9 cellular contexts compared by ENCODE assay signal in genomic region chr9:75147638-75148037, GRCh38. TPM values are rescaled to one million over a fixed set of nuclear protein-coding genes. Genes with fewer than 3 reads are reported as not detected.
DNase-seq lines count a peak whose midpoint lies in the region; ATAC-seq, FAIRE-seq and TF ChIP-seq lines count a peak whose summit lies in the region.
"Had no signal": no experiment of that assay in that cellular context is flagged by ENCODE, and none has a peak within 500 bp of the region (broad histone marks: within the 10 kb centered on the region; RNA-seq: fewer than 3 reads in every experiment).

No MANE protein-coding gene starts in this region.

- H3K4me3 Mint-ChIP-seq in activated naive CD4-positive, alpha-beta T cell treated with anti-CD3 and anti-CD28 coated beads, Interleukin-2, amount 10 ng/mL, durations not matched to agents 7 days and 5 days: peak overlapping the region; percentile 66

- H3K27me3 ChIP-seq in GM12878 (replicated peaks in 1 of 2; ENCODE audit: control insufficient read depth in 2 of 2, insufficient read depth in 2 of 2, low read length in 1 of 2) (no peaks in the 10 kb centered on the region), stomach (no peaks in the 10 kb centered on the region), PC-3 (ENCODE audit: low read length) (no peaks in the 10 kb centered on the region)
- H3K27me3 ChIP-seq: gastrocnemius medialis had no signal

- CTCF ChIA-PET in activated naive CD4-positive, alpha-beta T cell treated with anti-CD3 and anti-CD28 coated beads, Interleukin-2, amount 10 ng/mL, durations not matched to agents 7 days and 5 days (lab: Charles Lee): interaction anchor here (0.7 to 2.1 kb wide), 2 partner anchors 37 to 76 kb away, joined by 3 to 7 read pairs; no protein-coding TSS in a partner anchor
- CTCF ChIA-PET in GM12878 (lab: Yijun Ruan, JAX) (interaction anchor here (1.0 kb wide), 1 partner anchor 22 kb away, joined by 3 read pairs; no protein-coding TSS in a partner anchor), PC-3 (lab: Charles Lee) (no interaction called here)

- POLR2A ChIA-PET in GM12878 (lab: Charles Lee) (no interaction called here), PC-3 (lab: Charles Lee; ENCODE audit: unreplicated experiment) (no interaction called here)

- in situ Hi-C loops in GM12878 (cut with MboI): no loop called here

- peak; percentile 58 for ATAC-seq in GM12878
- no peak for ATAC-seq in PC-3
- no peak for ATAC-seq in HG02973 (IDR thresholded peaks at IDR 0.05; ENCODE audit: unreplicated experiment)
- ATAC-seq: gastrocnemius medialis had no signal

- H3K36me3 Mint-ChIP-seq in activated naive CD4-positive, alpha-beta T cell treated with anti-CD3 and anti-CD28 coated beads, Interleukin-2, amount 10 ng/mL, durations not matched to agents 7 days and 5 days: peaks cover 71% of the 10 kb centered on the region

- H3K36me3 ChIP-seq in GM12878 (ENCODE audit: control insufficient read depth in 2 of 2, insufficient read depth in 2 of 2, low read length in 1 of 2) (peaks cover 4 to 30% of the 10 kb centered on the region in 2 experiments), stomach (peaks cover 7 to 70% (median 64%) of the 10 kb centered on the region in 4 donors), PC-3 (ENCODE audit: low read depth, low read length) (no peaks in the 10 kb centered on the region; the same call in 1 of the 2 replicates)

- no peaks in the 10 kb centered on the region; the same call in 2 of the 3 replicates for H3K9me3 ChIP-seq in GM12878 (replicated peaks; ENCODE audit: control insufficient read depth, insufficient read depth, low read length)
- H3K9me3 ChIP-seq in stomach: peaks cover 0 to 9% (median 0%) of the 10 kb centered on the region in 4 donors
- no peaks in the 10 kb centered on the region for H3K9me3 ChIP-seq in PC-3 (ENCODE audit: low read length)
- H3K9me3 ChIP-seq: gastrocnemius medialis had no signal

- H3K9me2 ChIP-seq in PC-3 (replicated peaks; ENCODE audit: low read length): no peaks in the 10 kb centered on the region

- H3K79me2 ChIP-seq in GM12878 (ENCODE audit: control insufficient read depth, insufficient read depth, low read length) (no peaks in the 10 kb centered on the region), PC-3 (ENCODE audit: low read length) (no peaks in the 10 kb centered on the region)

- H3K4me1 Mint-ChIP-seq in activated naive CD4-positive, alpha-beta T cell treated with anti-CD3 and anti-CD28 coated beads, Interleukin-2, amount 10 ng/mL, durations not matched to agents 7 days and 5 days: peaks cover 79% of the 10 kb centered on the region

- H4K20me1 ChIP-seq in GM12878 (ENCODE audit: control insufficient read depth, insufficient read depth) (no peaks in the 10 kb centered on the region), PC-3 (ENCODE audit: low read length) (no peaks in the 10 kb centered on the region)

- no peak for TF ChIP-seq EP300 in GM12878 (IDR thresholded peaks at IDR 0.05; ENCODE audit: borderline replicate concordance in 1 of 2, control insufficient read depth in 1 of 2, low read depth in 2 of 2, low read length in 2 of 2)
- no peak for TF ChIP-seq EP300 in stomach (IDR thresholded peaks at IDR 0.05)

- intact Hi-C loops in GM12878 (cut with micrococcal nuclease; ENCODE audit: unreplicated experiment): no loop called here
- intact Hi-C loops in stomach (cut with DNase I; ENCODE audit: low total_unique reads): no loop called here
- intact Hi-C loops in PC-3 (cut with micrococcal nuclease): no loop called here

- H3K4me1 ChIP-seq in GM12878 (ENCODE audit: control insufficient read depth, insufficient read depth, low read length) (peaks cover 9% of the 10 kb centered on the region; the same call in 1 of the 2 replicates), stomach (peaks cover 0 to 50% (median 3%) of the 10 kb centered on the region in 4 donors), PC-3 (ENCODE audit: insufficient read depth, low read length) (no peaks in the 10 kb centered on the region)
- H3K4me1 ChIP-seq: gastrocnemius medialis had no signal

- no peak for DNase-seq in activated naive CD4-positive, alpha-beta T cell treated with anti-CD3 and anti-CD28 coated beads, Interleukin-2, amount 10 ng/mL, durations not matched to agents 7 days and 5 days
- no peak for DNase-seq in activated naive CD4-positive, alpha-beta T cell treated with anti-CD3 and anti-CD28 coated beads, Interleukin-2, amount 50 U/mL, for 16 hours
- DNase-seq in HT1080 (ENCODE audit: low read depth) (peak; percentile 73), GM12878 (ENCODE audit: low read depth, low spot score) (peak; percentile 4), stomach (no peak), PC-3 (no peak)
- no peak for DNase-seq in stimulated activated CD4-positive, alpha-beta T cell treated with anti-CD3 and anti-CD28 coated beads, Interleukin-15, amount 100 ng/mL, for 24 hours
- DNase-seq: gastrocnemius medialis had no signal

- TF ChIP-seq CTCF in GM12878 (IDR thresholded peaks at IDR 0.05 in 2 of 3, conservative IDR thresholded peaks at IDR 0.05 in 1 of 3; ENCODE audit: control insufficient read depth in 2 of 3, extremely low read depth in 1 of 3, insufficient read depth in 1 of 3, low read depth in 3 of 3, low read length in 3 of 3) (no peak), stomach (IDR thresholded peaks at IDR 0.05) (no peak), PC-3 (conservative IDR thresholded peaks at IDR 0.05; ENCODE audit: low read depth, low read length) (no peak)

- FAIRE-seq in GM12878 (lab: Jason Lieb, UNC): no peak

- no TSS peak for BruUV-seq in GM12878 (replicated peaks; lab: Mats Ljungman, UMichigan)
- BruUV-seq in PC-3 (replicated peaks; lab: Mats Ljungman, UMichigan): no TSS peak

- TF ChIP-seq POLR2A in GM12878 (IDR thresholded peaks at IDR 0.05; ENCODE audit: low read depth, low read length) (no peak), stomach (IDR thresholded peaks at IDR 0.05) (no peak)

- H3K4me3 ChIP-seq in GM12878 (no peak overlapping the region), stomach (no peak overlapping the region), PC-3 (ENCODE audit: low read length) (no peak overlapping the region)
- H3K4me3 ChIP-seq: gastrocnemius medialis had no signal

- SMC1A ChIA-PET in GM12878 (lab: Charles Lee; ENCODE audit: uncharacterized antibody, unreplicated experiment): no interaction called here

- no peaks in the 10 kb centered on the region for H3K27me3 Mint-ChIP-seq in activated naive CD4-positive, alpha-beta T cell treated with anti-CD3 and anti-CD28 coated beads, Interleukin-2, amount 10 ng/mL, durations not matched to agents 7 days and 5 days

- peak overlapping the region; percentile 98 for H3K27ac Mint-ChIP-seq in activated naive CD4-positive, alpha-beta T cell treated with anti-CD3 and anti-CD28 coated beads, Interleukin-2, amount 10 ng/mL, durations not matched to agents 7 days and 5 days

- no peaks in the 10 kb centered on the region for H3F3A ChIP-seq in PC-3 (ENCODE audit: low read length, unreplicated experiment)

- H3K9ac ChIP-seq in GM12878 (ENCODE audit: control insufficient read depth, insufficient read depth, low read length) (no peak overlapping the region), PC-3 (ENCODE audit: low read length) (no peak overlapping the region)

- no peak for TF ChIP-seq RAD21 in GM12878 (IDR thresholded peaks at IDR 0.05; ENCODE audit: insufficient read depth, low read depth, low read length)

- H3K27ac ChIP-seq in GM12878 (ENCODE audit: control insufficient read depth, insufficient read depth) (peak overlapping the region; percentile 31; the same call in 1 of the 2 replicates), stomach (peak overlapping the region in 4 of 5 donors; percentile 3 to 54 (median 24)), PC-3 (ENCODE audit: low read length) (no peak overlapping the region)
- H3K27ac ChIP-seq: gastrocnemius medialis had no signal

- H2AFZ ChIP-seq in GM12878 (ENCODE audit: control insufficient read depth, low read depth, low read length) (no peak overlapping the region; the same call in 1 of the 2 replicates), PC-3 (ENCODE audit: low read length) (no peak overlapping the region)

- 15% methylated on average over 4 of the region's 4 CpGs for WGBS in GM12878 (ENCODE audit: insufficient coverage, insufficient replicate concordance, low lambda C conversion rate, missing lambda C conversion rate)
- 55 to 72% (median 69%) methylated on average over 4 of the region's 4 CpGs for WGBS in stomach, 5 donors

- H3K4me2 ChIP-seq in GM12878 (ENCODE audit: control insufficient read depth, insufficient read depth) (0 out of 2 replicates have a peak overlapping the region, but pooled peaks have one; percentile 55), PC-3 (ENCODE audit: low read length) (no peak overlapping the region)

- H3K9me3 Mint-ChIP-seq in activated naive CD4-positive, alpha-beta T cell treated with anti-CD3 and anti-CD28 coated beads, Interleukin-2, amount 10 ng/mL, durations not matched to agents 7 days and 5 days: peaks cover 23% of the 10 kb centered on the region

- RAD21 ChIA-PET in GM12878 (lab: Charles Lee; ENCODE audit: unreplicated experiment): no interaction called here

RNA-seq across cellular contexts. Expression of gene OSTF1, which starts 59.3 kb away (rescaled TPM):
- total RNA-seq in HT1080 (2014; rRNA removed; shearing (Covaris generic)): 24.3 and 28.2 TPM in 2 replicates
- 21.6 and 23.0 TPM in 2 replicates for polyA plus RNA-seq in HT1080 (2015; cell fraction: cytosol; rRNA removed)
- polyA plus RNA-seq in HT1080 (2015; cell fraction: nucleus; rRNA removed): 10.7 and 12.4 TPM in 2 replicates
- 6.7 and 7.6 TPM in 2 replicates for total RNA-seq in GM12878 (2013; cell fraction: nucleolus; rRNA removed)
- total RNA-seq in GM12878 (2014; rRNA removed): 45.4 and 46.6 TPM in 2 replicates
- 57.6 and 58.6 TPM in 2 replicates for total RNA-seq in GM12878 (2014; rRNA removed; fragmentation: Illumina TruSeq; extraction: Trizol)
- total RNA-seq in GM12878 (2021): 52.4 and 53.9 TPM in 2 replicates
- polyA plus RNA-seq in GM12878 (2011; ENCODE audit: low read depth): 47.6 TPM
- 38.8 and 54.9 TPM in 2 replicates for polyA plus RNA-seq in GM12878 (2011; rRNA removed)
- 19.5 and 20.1 TPM in 2 replicates for polyA plus RNA-seq in GM12878 (2011; cell fraction: cytosol; rRNA removed)
- 18.1 and 20.2 TPM in 2 replicates for polyA plus RNA-seq in GM12878 (2011; cell fraction: nucleus; rRNA removed)
- polyA plus RNA-seq in GM12878 (2012): 40.9 and 44.5 TPM in 2 replicates
- 48.4 and 61.6 TPM in 2 replicates for polyA plus RNA-seq in GM12878 (2014; fragmentation: Illumina TruSeq; extraction: Trizol)
- 10 to 100 TPM; 36.2 to 45.3 TPM for polyA plus RNA-seq in GM12878 (2014; fragmentation: Nextera tagmentation; extraction: Ambion mirVana)
- polyA plus RNA-seq in GM12878 (2014; rRNA removed): 34.1 and 37.9 TPM in 2 replicates
- 10 to 100 TPM; 79.1 to 82.4 TPM for polyA plus RNA-seq in GM12878 (2016; fragmentation: Nextera tagmentation; extraction: Ambion mirVana)
- 43.4 and 69.3 TPM in 2 replicates for polyA minus RNA-seq in GM12878 (2011; rRNA and poly(A)+ RNA removed)
- polyA minus RNA-seq in GM12878 (2011; cell fraction: cytosol; rRNA and poly(A)+ RNA removed): 22.6 and 25.2 TPM in 2 replicates
- polyA minus RNA-seq in GM12878 (2011; cell fraction: nucleus; rRNA and poly(A)+ RNA removed): 8.7 and 10.9 TPM in 2 replicates
- total RNA-seq in stomach: 10 to 100 TPM in 2 of 5 donors, 1 to 10 TPM in 2, not detected in 1; 2.2 to 79.4 (median 24.1) TPM
- polyA plus RNA-seq in stomach: 10 to 100 TPM; 40.0 to 52.7 (median 48.7) TPM
- 25.8 and 26.5 TPM in 2 replicates for total RNA-seq in PC-3 (2014; rRNA removed)

RNA-seq across cellular contexts. Expression of gene NMRK1, which starts 59.7 kb away (rescaled TPM):
- 6.7 and 8.0 TPM in 2 replicates for total RNA-seq in HT1080 (2014; rRNA removed; shearing (Covaris generic))
- polyA plus RNA-seq in HT1080 (2015; cell fraction: cytosol; rRNA removed): 9.2 and 10.6 TPM in 2 replicates
- polyA plus RNA-seq in HT1080 (2015; cell fraction: nucleus; rRNA removed): 14.2 and 23.7 TPM in 2 replicates
- 13.7 and 18.5 TPM in 2 replicates for total RNA-seq in GM12878 (2013; cell fraction: nucleolus; rRNA removed)
- 11.2 and 14.9 TPM in 2 replicates for total RNA-seq in GM12878 (2014; rRNA removed)
- total RNA-seq in GM12878 (2014; rRNA removed; fragmentation: Illumina TruSeq; extraction: Trizol): 11.5 and 12.4 TPM in 2 replicates
- 9.3 and 11.7 TPM in 2 replicates for total RNA-seq in GM12878 (2021)
- polyA plus RNA-seq in GM12878 (2011; ENCODE audit: low read depth): 7.9 TPM
- polyA plus RNA-seq in GM12878 (2011; rRNA removed): 11.8 and 13.6 TPM in 2 replicates
- 3.9 and 4.2 TPM in 2 replicates for polyA plus RNA-seq in GM12878 (2011; cell fraction: cytosol; rRNA removed)
- 9.0 and 17.1 TPM in 2 replicates for polyA plus RNA-seq in GM12878 (2011; cell fraction: nucleus; rRNA removed)
- 12.6 and 14.2 TPM in 2 replicates for polyA plus RNA-seq in GM12878 (2012)
- 12.9 and 15.3 TPM in 2 replicates for polyA plus RNA-seq in GM12878 (2014; fragmentation: Illumina TruSeq; extraction: Trizol)
- polyA plus RNA-seq in GM12878 (2014; fragmentation: Nextera tagmentation; extraction: Ambion mirVana): 10 to 100 TPM in 1 of 2 experiments, 1 to 10 TPM in 1; 8.4 to 13.4 TPM
- 11.4 and 11.8 TPM in 2 replicates for polyA plus RNA-seq in GM12878 (2014; rRNA removed)
- polyA plus RNA-seq in GM12878 (2016; fragmentation: Nextera tagmentation; extraction: Ambion mirVana): 10 to 100 TPM; 16.6 to 17.2 TPM
- polyA minus RNA-seq in GM12878 (2011; rRNA and poly(A)+ RNA removed): 2.9 and 4.3 TPM in 2 replicates
- 1.4 TPM in 1 of 2 replicates, not detected in the other for polyA minus RNA-seq in GM12878 (2011; cell fraction: cytosol; rRNA and poly(A)+ RNA removed)
- 5.9 and 7.0 TPM in 2 replicates for polyA minus RNA-seq in GM12878 (2011; cell fraction: nucleus; rRNA and poly(A)+ RNA removed)
- 10 to 100 TPM in 4 of 5 donors, 1 to 10 TPM in 1; 1.2 to 22.2 (median 12.3) TPM for total RNA-seq in stomach
- 10 to 100 TPM; 44.8 to 73.3 (median 53.0) TPM for polyA plus RNA-seq in stomach
- 7.0 and 9.7 TPM in 2 replicates for total RNA-seq in PC-3 (2014; rRNA removed)

Comparison
In these comparisons a context has a peak if more than half of its experiments do, and no peak if none do; other contexts are left out.
1. DNase-seq: peak in HT1080 (single experiment) and GM12878 (single experiment); none in activated naive CD4-positive, alpha-beta T cell treated with anti-CD3 and anti-CD28 coated beads, Interleukin-2, amount 10 ng/mL, durations not matched to agents 7 days and 5 days (single experiment), activated naive CD4-positive, alpha-beta T cell treated with anti-CD3 and anti-CD28 coated beads, Interleukin-2, amount 50 U/mL, for 16 hours (single experiment), stomach (single experiment), PC-3 (single experiment) and stimulated activated CD4-positive, alpha-beta T cell treated with anti-CD3 and anti-CD28 coated beads, Interleukin-15, amount 100 ng/mL, for 24 hours (single experiment).